In the genomic region with DNA sequence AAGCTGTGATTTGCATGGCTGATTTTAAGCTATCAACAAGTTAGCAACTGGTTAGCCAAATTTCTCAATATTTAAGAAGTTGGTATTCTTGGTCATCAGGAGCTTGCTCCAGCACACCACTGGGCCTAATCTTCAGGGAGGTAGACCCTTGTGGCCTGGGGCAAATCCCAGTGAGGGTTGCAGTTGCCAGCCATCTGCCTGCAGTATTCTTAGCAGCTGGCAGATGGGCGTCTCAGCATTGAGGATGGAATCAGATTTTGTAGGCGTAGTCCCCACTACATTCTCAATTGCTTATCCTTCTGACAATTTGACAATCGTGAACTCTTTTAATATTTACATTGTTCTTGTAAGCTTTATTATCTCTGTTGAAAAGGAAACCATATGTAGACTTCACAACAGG, we compare ENCODE assay signal across 14 cellular contexts.
DNase-seq lines count a peak whose midpoint lies in the region; ATAC-seq lines count a peak whose summit lies in the region.
"Had no signal": no experiment of that assay in that cellular context is flagged by ENCODE, and none has a peak within 500 bp of the region (broad histone marks: within the 10 kb centered on the region; RNA-seq: fewer than 3 reads in every experiment).

No MANE protein-coding gene starts in this region.

- no peaks in the 10 kb centered on the region for H4K20me1 ChIP-seq in BLaER1 treated with 17β-estradiol and CSF1 and Interleukin-3, amounts not matched to agents 10 nM and 100 nM

- no peaks in the 10 kb centered on the region for H3K36me3 ChIP-seq in BLaER1 treated with 17β-estradiol and CSF1 and Interleukin-3, amounts not matched to agents 10 nM and 100 nM

- H3K4me2 ChIP-seq in BLaER1 treated with 17β-estradiol and CSF1 and Interleukin-3, amounts not matched to agents 10 nM and 100 nM, result peak overlapping the region; percentile 28 to 82 (median 62); a peak in 19 of 22 replicates

- peak; percentile 25 for DNase-seq in DMS 273 (lab: John Stamatoyannopoulos, UW; ENCODE audit: unreplicated experiment)
- no peak for DNase-seq in DMS 273 treated with DMSO at 0.1 percent for 48 hours (lab: John Stamatoyannopoulos, UW)
- DNase-seq in NCI-H524 treated with DMSO at 0.1 percent for 48 hours (lab: John Stamatoyannopoulos, UW), result peak; percentile 52
- DNase-seq in SHP77 treated with DMSO at 0.1 percent for 48 hours (lab: John Stamatoyannopoulos, UW), result peak; percentile 69
- DNase-seq in stimulated activated CD4-positive, alpha-beta T cell treated with anti-CD3 and anti-CD28 coated beads, Interleukin-1b, Interleukin-23, amount 100 ng/mL, for 48 hours, result no peak
- no peak for DNase-seq in posterior vena cava (ENCODE audit: low spot score)
- DNase-seq: C1 segment of cervical spinal cord; CD4-positive, alpha-beta T cell; DMS53; GM23248 had no signal

- no peaks in the 10 kb centered on the region for H3K27me3 ChIP-seq in BLaER1 treated with 17β-estradiol and CSF1 and Interleukin-3, amounts not matched to agents 10 nM and 100 nM

- peaks cover 14 to 35% (median 26%) of the 10 kb centered on the region in 10 experiments for H3K4me1 ChIP-seq in BLaER1 treated with 17β-estradiol and CSF1 and Interleukin-3, amounts not matched to agents 10 nM and 100 nM

- H3K9me3 ChIP-seq in BLaER1 treated with 17β-estradiol and CSF1 and Interleukin-3, amounts not matched to agents 10 nM and 100 nM (replicated peaks in 1 of 11), result peaks cover 0 to 21% (median 5%) of the 10 kb centered on the region in 11 experiments; a peak in 13 of 22 replicates

- peak overlapping the region in 1 of 10 experiments; percentile 23; a peak in 2 of 20 replicates for H3K4me3 ChIP-seq in BLaER1 treated with 17β-estradiol and CSF1 and Interleukin-3, amounts not matched to agents 10 nM and 100 nM
- H3K4me3 ChIP-seq: GM23248 had no signal

- peak overlapping the region in 4 of 11 experiments; percentile 19 to 64 (median 58); a peak in 6 of 22 replicates for H3K9ac ChIP-seq in BLaER1 treated with 17β-estradiol and CSF1 and Interleukin-3, amounts not matched to agents 10 nM and 100 nM
- H3K9ac ChIP-seq: GM23248 had no signal

- no peak for ATAC-seq in HG03342 (IDR thresholded peaks at IDR 0.05; ENCODE audit: unreplicated experiment)
- ATAC-seq: HCT116 had no signal

- peak overlapping the region in 10 of 11 experiments; percentile 15 to 83 (median 70); a peak in 16 of 22 replicates for H3K27ac ChIP-seq in BLaER1 treated with 17β-estradiol and CSF1 and Interleukin-3, amounts not matched to agents 10 nM and 100 nM
- H3K27ac ChIP-seq: 22Rv1, GM23248 had no signal

- intact Hi-C loops in posterior vena cava (cut with DNase I), result no loop called here

Comparison
In these comparisons a context has a peak if more than half of its experiments do, and no peak if none do; other contexts are left out.
1. DNase-seq: peak in DMS 273 (single experiment), NCI-H524 treated with DMSO at 0.1 percent for 48 hours (single experiment) and SHP77 treated with DMSO at 0.1 percent for 48 hours (single experiment); none in DMS 273 treated with DMSO at 0.1 percent for 48 hours (single experiment), stimulated activated CD4-positive, alpha-beta T cell treated with anti-CD3 and anti-CD28 coated beads, Interleukin-1b, Interleukin-23, amount 100 ng/mL, for 48 hours (single experiment) and posterior vena cava (single experiment).